39 cellular contexts compared by ENCODE assay signal in genomic region chr6:45364466-45364865, GRCh38. TPM values are rescaled to one million over a fixed set of nuclear protein-coding genes. Genes with fewer than 3 reads are reported as not detected.
"Had no signal": no experiment of that assay in that cellular context is flagged by ENCODE, and none has a peak within 500 bp of the region (broad histone marks: within the 10 kb centered on the region; RNA-seq: fewer than 3 reads in every experiment).

No MANE protein-coding gene starts in this region.

- H3K27ac ChIP-seq: ascending aorta, cardiac muscle cell, WERI-Rb-1 had no signal

- H3K27ac Mint-ChIP-seq: activated CD4-positive, alpha-beta memory T cell treated with anti-CD3 and anti-CD28 coated beads, Interleukin-2, amount 10 ng/mL, durations not matched to agents 7 days and 5 days; activated CD4-positive, alpha-beta T cell treated with anti-CD3 and anti-CD28 coated beads for 36 hours; activated CD4-positive, alpha-beta T cell treated with anti-CD3 and anti-CD28 coated beads, Interleukin-2, amount 10 ng/mL, durations not matched to agents 7 days and 5 days; activated CD8-positive, alpha-beta memory T cell treated with anti-CD3 and anti-CD28 coated beads, Interleukin-2, amount 10 ng/mL, durations not matched to agents 7 days and 5 days; activated CD8-positive, alpha-beta T cell treated with anti-CD3 and anti-CD28 coated beads, Interleukin-2, amount 10 ng/mL, durations not matched to agents 7 days and 5 days; activated naive CD4-positive, alpha-beta T cell treated with anti-CD3 and anti-CD28 coated beads, Interleukin-2, amount 10 ng/mL, durations not matched to agents 7 days and 5 days; activated naive CD4-positive, alpha-beta T cell treated with anti-CD3 and anti-CD28 coated beads, Interleukin-2, amount 50 U/mL, for 24 hours; activated naive CD8-positive, alpha-beta T cell; activated naive CD8-positive, alpha-beta T cell treated with anti-CD3 and anti-CD28 coated beads, Interleukin-2, amount 10 ng/mL, durations not matched to agents 7 days and 5 days; activated naive CD8-positive, alpha-beta T cell treated with anti-CD3 and anti-CD28 coated beads, Interleukin-2, amount 50 U/mL, for 24 hours; activated T-cell treated with anti-CD3 and anti-CD28 coated beads, Interleukin-2, amount 50 U/mL, for 24 hours; activated T-helper 2 cell treated with anti-CD3 and anti-CD28 coated beads, Interferon-gamma antibody, Interleukin-2, Interleukin-4, amounts not matched to agents 10 μg/mL and 5 μg/mL and 100 μg/mL, durations not matched to agents 14 hours and 24 hours and 36 hours; brain; T-helper 1 cell treated with Interleukin-12 subunit alpha and Interleukin-12 subunit beta and Interleukin-4 antibody, amounts not matched to agents 30 μg/mL and 1 μg/mL, for 36 hours; T-helper 2 cell treated with Interferon-gamma antibody and Interleukin-4, amounts not matched to agents 5 μg/mL and 100 μg/mL, for 36 hours; WTC11 had no signal

- ATAC-seq: activated CD4-positive, alpha-beta T cell treated with anti-CD3 and anti-CD28 coated beads for 36 hours; activated CD4-positive, CD25-positive, alpha-beta regulatory T cell treated with anti-CD3 and anti-CD28 coated beads, Interleukin-2, amount 50 U/mL, for 24 hours; activated CD8-positive, alpha-beta memory T cell treated with anti-CD3 and anti-CD28 coated beads, Interleukin-2, amount 10 ng/mL, durations not matched to agents 7 days and 5 days; activated CD8-positive, alpha-beta T cell treated with anti-CD3 and anti-CD28 coated beads, Interleukin-2, amount 10 ng/mL, durations not matched to agents 7 days and 5 days; activated naive CD8-positive, alpha-beta T cell treated with anti-CD3 and anti-CD28 coated beads, Interleukin-2, amount 50 U/mL, for 24 hours; WTC11 had no signal

- DNase-seq: activated CD4-positive, alpha-beta memory T cell treated with anti-CD3 and anti-CD28 coated beads, Interleukin-2, amount 10 ng/mL, durations not matched to agents 7 days and 5 days; activated CD4-positive, alpha-beta T cell treated with anti-CD3 and anti-CD28 coated beads for 1 hour; activated CD4-positive, alpha-beta T cell treated with anti-CD3 and anti-CD28 coated beads for 36 hours; activated CD4-positive, alpha-beta T cell treated with anti-CD3 and anti-CD28 coated beads for 48 hours; activated CD4-positive, alpha-beta T cell treated with anti-CD3 and anti-CD28 coated beads, Interleukin-2, amount 10 ng/mL, durations not matched to agents 7 days and 5 days; activated CD4-positive, alpha-beta T cell treated with anti-CD3 and anti-CD28 coated beads, Interleukin-2, amount 50 U/mL, for 48 hours; activated CD4-positive, CD25-positive, alpha-beta regulatory T cell; activated CD8-positive, alpha-beta memory T cell treated with anti-CD3 and anti-CD28 coated beads for 24 hours; activated CD8-positive, alpha-beta memory T cell treated with anti-CD3 and anti-CD28 coated beads, Interleukin-2, amount 10 ng/mL, durations not matched to agents 7 days and 5 days; activated CD8-positive, alpha-beta memory T cell treated with anti-CD3 and anti-CD28 coated beads, Interleukin-2, amount 50 U/mL, for 48 hours; activated CD8-positive, alpha-beta T cell treated with anti-CD3 and anti-CD28 coated beads, Interleukin-2, amount 10 ng/mL, durations not matched to agents 7 days and 5 days; activated effector memory CD4-positive, alpha-beta T cell treated with Interleukin-2 at 50 U/mL for 16 hours; activated gamma-delta T cell; activated naive CD4-positive, alpha-beta T cell treated with anti-CD3 and anti-CD28 coated beads, Interleukin-2, amount 10 ng/mL, durations not matched to agents 7 days and 5 days; activated naive CD4-positive, alpha-beta T cell treated with Interleukin-2 at 50 U/mL for 16 hours; activated naive CD8-positive, alpha-beta T cell treated with anti-CD3 and anti-CD28 coated beads, Interleukin-2, amount 10 ng/mL, durations not matched to agents 7 days and 5 days; activated naive CD8-positive, alpha-beta T cell treated with anti-CD3 and anti-CD28 coated beads, Interleukin-2, amount 50 U/mL, for 24 hours; activated T-cell treated with anti-CD3 and anti-CD28 coated beads, Interleukin-2, amount 50 U/mL, for 24 hours; activated T-cell treated with anti-CD3 and anti-CD28 coated beads, Interleukin-2, amount 50 U/mL, for 48 hours; amygdala; anterior cingulate cortex; caudate nucleus; cerebellar nuclear complex; T-helper 1 cell; T-helper 2 cell; T-helper 9 cell; WERI-Rb-1 had no signal

- H3K4me3 Mint-ChIP-seq: activated CD4-positive, alpha-beta memory T cell treated with anti-CD3 and anti-CD28 coated beads, Interleukin-2, amount 10 ng/mL, durations not matched to agents 7 days and 5 days; activated CD4-positive, alpha-beta T cell treated with anti-CD3 and anti-CD28 coated beads for 36 hours; activated CD4-positive, alpha-beta T cell treated with anti-CD3 and anti-CD28 coated beads, Interleukin-2, amount 10 ng/mL, durations not matched to agents 7 days and 5 days; activated CD8-positive, alpha-beta memory T cell treated with anti-CD3 and anti-CD28 coated beads, Interleukin-2, amount 10 ng/mL, durations not matched to agents 7 days and 5 days; activated CD8-positive, alpha-beta T cell treated with anti-CD3 and anti-CD28 coated beads, Interleukin-2, amount 10 ng/mL, durations not matched to agents 7 days and 5 days; activated naive CD4-positive, alpha-beta T cell treated with anti-CD3 and anti-CD28 coated beads, Interleukin-2, amount 10 ng/mL, durations not matched to agents 7 days and 5 days; activated naive CD4-positive, alpha-beta T cell treated with anti-CD3 and anti-CD28 coated beads, Interleukin-2, amount 50 U/mL, for 24 hours; activated naive CD8-positive, alpha-beta T cell; activated naive CD8-positive, alpha-beta T cell treated with anti-CD3 and anti-CD28 coated beads, Interleukin-2, amount 10 ng/mL, durations not matched to agents 7 days and 5 days; activated naive CD8-positive, alpha-beta T cell treated with anti-CD3 and anti-CD28 coated beads, Interleukin-2, amount 50 U/mL, for 24 hours; activated T-cell treated with anti-CD3 and anti-CD28 coated beads, Interleukin-2, amount 50 U/mL, for 24 hours; brain; central memory CD8-positive, alpha-beta T cell; T-helper 1 cell treated with Interleukin-12 subunit alpha and Interleukin-12 subunit beta and Interleukin-4 antibody, amounts not matched to agents 30 μg/mL and 1 μg/mL, for 36 hours; T-helper 2 cell treated with Interferon-gamma antibody and Interleukin-4, amounts not matched to agents 5 μg/mL and 100 μg/mL, for 36 hours; WTC11 had no signal

- H3K9me3 ChIP-seq: ascending aorta had no signal

- H3K36me3 ChIP-seq: ascending aorta, cardiac muscle cell, WERI-Rb-1 had no signal

- H3K36me3 Mint-ChIP-seq: activated naive CD4-positive, alpha-beta T cell treated with anti-CD3 and anti-CD28 coated beads, Interleukin-2, amount 10 ng/mL, durations not matched to agents 7 days and 5 days; WTC11 had no signal

- H3K4me1 Mint-ChIP-seq: activated CD4-positive, alpha-beta memory T cell treated with anti-CD3 and anti-CD28 coated beads, Interleukin-2, amount 10 ng/mL, durations not matched to agents 7 days and 5 days; activated CD4-positive, alpha-beta T cell treated with anti-CD3 and anti-CD28 coated beads, Interleukin-2, amount 10 ng/mL, durations not matched to agents 7 days and 5 days; activated naive CD4-positive, alpha-beta T cell treated with anti-CD3 and anti-CD28 coated beads, Interleukin-2, amount 10 ng/mL, durations not matched to agents 7 days and 5 days; activated naive CD4-positive, alpha-beta T cell treated with anti-CD3 and anti-CD28 coated beads, Interleukin-2, amount 50 U/mL, for 24 hours; brain; central memory CD8-positive, alpha-beta T cell had no signal

- H3K9me3 Mint-ChIP-seq: activated CD4-positive, alpha-beta memory T cell treated with anti-CD3 and anti-CD28 coated beads, Interleukin-2, amount 10 ng/mL, durations not matched to agents 7 days and 5 days; activated CD4-positive, alpha-beta T cell treated with anti-CD3 and anti-CD28 coated beads, Interleukin-2, amount 10 ng/mL, durations not matched to agents 7 days and 5 days; activated naive CD4-positive, alpha-beta T cell treated with anti-CD3 and anti-CD28 coated beads, Interleukin-2, amount 10 ng/mL, durations not matched to agents 7 days and 5 days; activated naive CD4-positive, alpha-beta T cell treated with anti-CD3 and anti-CD28 coated beads, Interleukin-2, amount 50 U/mL, for 24 hours; activated naive CD8-positive, alpha-beta T cell treated with anti-CD3 and anti-CD28 coated beads, Interleukin-2, amount 10 ng/mL, durations not matched to agents 7 days and 5 days; activated naive CD8-positive, alpha-beta T cell treated with anti-CD3 and anti-CD28 coated beads, Interleukin-2, amount 50 U/mL, for 24 hours; activated T-cell treated with anti-CD3 and anti-CD28 coated beads, Interleukin-2, amount 50 U/mL, for 24 hours; activated T-helper 2 cell treated with anti-CD3 and anti-CD28 coated beads, Interferon-gamma antibody, Interleukin-2, Interleukin-4, amounts not matched to agents 10 μg/mL and 5 μg/mL and 100 μg/mL, durations not matched to agents 14 hours and 24 hours and 36 hours; central memory CD8-positive, alpha-beta T cell; T-helper 1 cell treated with Interleukin-12 subunit alpha and Interleukin-12 subunit beta and Interleukin-4 antibody, amounts not matched to agents 30 μg/mL and 1 μg/mL, for 36 hours; T-helper 2 cell treated with Interferon-gamma antibody and Interleukin-4, amounts not matched to agents 5 μg/mL and 100 μg/mL, for 36 hours; WTC11 had no signal

- H3K27me3 Mint-ChIP-seq: activated CD4-positive, alpha-beta memory T cell treated with anti-CD3 and anti-CD28 coated beads, Interleukin-2, amount 10 ng/mL, durations not matched to agents 7 days and 5 days; activated CD4-positive, alpha-beta T cell treated with anti-CD3 and anti-CD28 coated beads for 36 hours; activated CD4-positive, alpha-beta T cell treated with anti-CD3 and anti-CD28 coated beads, Interleukin-2, amount 10 ng/mL, durations not matched to agents 7 days and 5 days; activated CD8-positive, alpha-beta memory T cell treated with anti-CD3 and anti-CD28 coated beads, Interleukin-2, amount 10 ng/mL, durations not matched to agents 7 days and 5 days; activated naive CD4-positive, alpha-beta T cell treated with anti-CD3 and anti-CD28 coated beads, Interleukin-2, amount 10 ng/mL, durations not matched to agents 7 days and 5 days; activated naive CD4-positive, alpha-beta T cell treated with anti-CD3 and anti-CD28 coated beads, Interleukin-2, amount 50 U/mL, for 24 hours; activated naive CD8-positive, alpha-beta T cell; activated naive CD8-positive, alpha-beta T cell treated with anti-CD3 and anti-CD28 coated beads, Interleukin-2, amount 10 ng/mL, durations not matched to agents 7 days and 5 days; activated naive CD8-positive, alpha-beta T cell treated with anti-CD3 and anti-CD28 coated beads, Interleukin-2, amount 50 U/mL, for 24 hours; activated T-cell treated with anti-CD3 and anti-CD28 coated beads, Interleukin-2, amount 50 U/mL, for 24 hours; brain; central memory CD8-positive, alpha-beta T cell had no signal

- H3K27me3 ChIP-seq: ascending aorta, cardiac muscle cell had no signal

- FAIRE-seq: bronchial epithelial cell had no signal

- H3K4me3 ChIP-seq: ascending aorta, cardiac muscle cell had no signal

- H3K4me1 ChIP-seq: ascending aorta had no signal

RNA-seq across cellular contexts. Expression of gene SUPT3H, which starts 13.3 kb away (rescaled TPM):
- total RNA-seq: ascending aorta had no signal
